Comparison of ENCODE assay signal across 8 cellular contexts in the genomic region with DNA sequence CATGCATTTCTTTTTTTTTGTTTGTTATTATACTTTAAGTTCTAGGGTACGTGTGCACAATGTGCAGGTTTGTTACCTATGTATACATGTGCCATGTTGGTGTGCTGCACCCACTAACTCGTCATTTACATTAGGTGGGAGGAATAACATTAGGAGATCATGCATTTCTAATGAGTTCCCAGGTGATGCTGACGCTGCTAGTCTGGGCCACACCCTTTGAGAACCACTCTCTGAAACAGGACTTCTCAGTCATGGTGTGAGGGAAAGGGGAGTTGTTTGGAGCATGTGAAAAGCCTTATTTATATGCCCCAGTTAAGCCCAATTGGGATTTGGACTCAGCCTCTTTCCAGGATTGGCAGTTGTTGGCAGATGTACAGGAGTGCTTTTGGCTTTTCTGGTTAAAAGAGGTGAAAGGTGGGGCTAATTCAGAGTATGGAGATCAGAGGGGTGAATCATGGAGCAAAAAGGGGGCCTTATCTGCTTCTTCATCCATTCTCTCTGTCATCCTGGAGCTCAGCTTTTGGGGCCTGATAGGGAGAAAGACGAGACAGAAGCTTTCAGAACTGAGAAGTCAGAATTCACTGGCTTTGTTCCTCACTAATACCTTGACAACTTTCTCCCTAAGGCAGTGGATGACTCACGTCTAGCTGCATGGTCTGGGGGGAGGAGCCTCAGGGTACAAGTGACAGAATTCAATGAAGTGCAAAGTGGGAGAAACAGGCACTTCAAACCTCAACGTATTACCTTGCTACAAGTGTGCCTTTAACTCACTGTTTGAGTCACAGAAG.
A peak's percentile ranks its signal among the peaks of the same experiment; 100 is the strongest.
DNase-seq lines count a peak whose midpoint lies in the region; ATAC-seq and TF ChIP-seq lines count a peak whose summit lies in the region.

No MANE protein-coding gene starts in this region.

- DNase-seq in DMS153 (lab: John Stamatoyannopoulos, UW) (peak; percentile 57), DMS153 treated with DMSO at 0.1 percent for 48 hours (lab: John Stamatoyannopoulos, UW; ENCODE audit: unreplicated experiment) (no peak), activated B cell treated with CpG ODN at 0.5 μM for 24 hours (no peak), osteocyte (ENCODE audit: extremely low spot score, unreplicated experiment) (peak; percentile 56), cerebellar nuclear complex (lab: John Stamatoyannopoulos, UW) (no peak), NCI-H774 (lab: John Stamatoyannopoulos, UW) (no peak)
- no peak for DNase-seq in activated CD4-positive, alpha-beta T cell treated with anti-CD3 and anti-CD28 coated beads, Interleukin-2, amount 10 ng/mL, durations not matched to agents 7 days and 5 days

- POLR2A ChIA-PET in activated B cell treated with CpG ODN at 0.5 μM for 24 hours (lab: Charles Lee) = no interaction called here
- POLR2A ChIA-PET in activated CD4-positive, alpha-beta T cell treated with anti-CD3 and anti-CD28 coated beads, Interleukin-2, amount 10 ng/mL, durations not matched to agents 7 days and 5 days (lab: Charles Lee) = no interaction called here

- no peaks in the 10 kb centered on the region for H3K27me3 Mint-ChIP-seq in activated B cell treated with CpG ODN at 0.5 μM for 24 hours
- H3K27me3 Mint-ChIP-seq in osteocyte (ENCODE audit: unreplicated experiment) = no peaks in the 10 kb centered on the region
- H3K27me3 Mint-ChIP-seq in activated CD4-positive, alpha-beta T cell treated with anti-CD3 and anti-CD28 coated beads, Interleukin-2, amount 10 ng/mL, durations not matched to agents 7 days and 5 days = no peaks in the 10 kb centered on the region

- CTCF ChIA-PET in activated B cell treated with CpG ODN at 0.5 μM for 24 hours (lab: Charles Lee) = interaction anchor here (0.7 kb wide), 1 partner anchor 17 kb away, joined by 3 read pairs; no protein-coding TSS in a partner anchor
- CTCF ChIA-PET in activated CD4-positive, alpha-beta T cell treated with anti-CD3 and anti-CD28 coated beads, Interleukin-2, amount 10 ng/mL, durations not matched to agents 7 days and 5 days (lab: Charles Lee) = no interaction called here

- H3K27ac Mint-ChIP-seq in activated B cell treated with CpG ODN at 0.5 μM for 24 hours (peak overlapping the region; percentile 84), osteocyte (ENCODE audit: unreplicated experiment) (no peak overlapping the region)
- H3K27ac Mint-ChIP-seq in activated CD4-positive, alpha-beta T cell treated with anti-CD3 and anti-CD28 coated beads, Interleukin-2, amount 10 ng/mL, durations not matched to agents 7 days and 5 days = no peak overlapping the region

- H3K9me3 Mint-ChIP-seq in activated B cell treated with CpG ODN at 0.5 μM for 24 hours = no peaks in the 10 kb centered on the region
- no peaks in the 10 kb centered on the region for H3K9me3 Mint-ChIP-seq in osteocyte (ENCODE audit: unreplicated experiment)
- no peaks in the 10 kb centered on the region for H3K9me3 Mint-ChIP-seq in activated CD4-positive, alpha-beta T cell treated with anti-CD3 and anti-CD28 coated beads, Interleukin-2, amount 10 ng/mL, durations not matched to agents 7 days and 5 days

- H3K4me1 Mint-ChIP-seq in activated B cell treated with CpG ODN at 0.5 μM for 24 hours (peaks cover 76% of the 10 kb centered on the region), osteocyte (ENCODE audit: unreplicated experiment) (no peaks in the 10 kb centered on the region)
- H3K4me1 Mint-ChIP-seq in activated CD4-positive, alpha-beta T cell treated with anti-CD3 and anti-CD28 coated beads, Interleukin-2, amount 10 ng/mL, durations not matched to agents 7 days and 5 days = peaks cover 29% of the 10 kb centered on the region

- H3K36me3 Mint-ChIP-seq in activated B cell treated with CpG ODN at 0.5 μM for 24 hours (ENCODE audit: low read depth) = peaks cover 41% of the 10 kb centered on the region
- H3K36me3 Mint-ChIP-seq in osteocyte (ENCODE audit: unreplicated experiment) = no peaks in the 10 kb centered on the region
- peaks cover 8% of the 10 kb centered on the region for H3K36me3 Mint-ChIP-seq in activated CD4-positive, alpha-beta T cell treated with anti-CD3 and anti-CD28 coated beads, Interleukin-2, amount 10 ng/mL, durations not matched to agents 7 days and 5 days (ENCODE audit: low read depth)

- no peak for TF ChIP-seq CTCF in activated B cell treated with CpG ODN at 0.5 μM for 24 hours (IDR thresholded peaks at IDR 0.05)
- TF ChIP-seq CTCF in osteocyte (IDR thresholded peaks at IDR 0.05) = no peak

- ATAC-seq in HG02981 (IDR thresholded peaks at IDR 0.05; ENCODE audit: unreplicated experiment) (peak; percentile 60), activated B cell treated with CpG ODN at 0.5 μM for 24 hours (ENCODE audit: low read depth) (peak; percentile 73)

- H3K4me3 Mint-ChIP-seq in activated B cell treated with CpG ODN at 0.5 μM for 24 hours = peak overlapping the region; percentile 60
- H3K4me3 Mint-ChIP-seq in osteocyte (ENCODE audit: unreplicated experiment) = no peak overlapping the region
- no peak overlapping the region for H3K4me3 Mint-ChIP-seq in activated CD4-positive, alpha-beta T cell treated with anti-CD3 and anti-CD28 coated beads, Interleukin-2, amount 10 ng/mL, durations not matched to agents 7 days and 5 days

- intact Hi-C loops in activated B cell treated with CpG ODN at 0.5 μM for 24 hours (cut with micrococcal nuclease) = no loop called here

Comparison
In these comparisons a context has a peak if more than half of its experiments do, and no peak if none do; other contexts are left out.
1. DNase-seq: peak in DMS153 (single experiment) and osteocyte (single experiment); none in DMS153 treated with DMSO at 0.1 percent for 48 hours (single experiment), activated B cell treated with CpG ODN at 0.5 μM for 24 hours (single experiment), cerebellar nuclear complex (0 of 2), NCI-H774 (single experiment) and activated CD4-positive, alpha-beta T cell treated with anti-CD3 and anti-CD28 coated beads, Interleukin-2, amount 10 ng/mL, durations not matched to agents 7 days and 5 days (single experiment).